ENCODE assay signal across 12 cellular contexts in genomic region chr2:237189799-237190198, GRCh38.
DNase-seq lines count a peak whose midpoint lies in the region; ATAC-seq and TF ChIP-seq lines count a peak whose summit lies in the region.
"Had no signal": no experiment of that assay in that cellular context is flagged by ENCODE, and none has a peak within 500 bp of the region (broad histone marks: within the 10 kb centered on the region; RNA-seq: fewer than 3 reads in every experiment).

No MANE protein-coding gene starts in this region.

- DNase-seq in heart right ventricle (no peak), Right ventricle myocardium superior (no peak), esophagus muscularis mucosa (ENCODE audit: extremely low spot score) (peak; percentile 74), smooth muscle cell (lab: John Stamatoyannopoulos, UW; ENCODE audit: unreplicated experiment) (no peak), GM10266 (ENCODE audit: extremely low spot score) (no peak), HEK293T (ENCODE audit: extremely low spot score) (no peak)
- DNase-seq: CD4-positive, alpha-beta memory T cell; DMS79; GOT3; H9 had no signal

- WGBS in heart right ventricle, 2 donors: 69 to 76% methylated on average over 5 of the region's 5 CpGs
- 84% methylated on average over 5 of the region's 5 CpGs for WGBS in esophagus muscularis mucosa
- 91% methylated on average over 5 of the region's 5 CpGs for WGBS in smooth muscle cell (ENCODE audit: low lambda C conversion rate)

- TF ChIP-seq EP300 in esophagus muscularis mucosa (IDR thresholded peaks at IDR 0.05): no peak

- H3F3A ChIP-seq in smooth muscle cell (ENCODE audit: low read depth): peaks cover 6% of the 10 kb centered on the region

- ATAC-seq in heart right ventricle: peak in 4 of 8 donors; percentile 31 to 64 (median 51)
- no peak for ATAC-seq in Right ventricle myocardium superior (ENCODE audit: poor library complexity)
- no peak for ATAC-seq in GM19324 (IDR thresholded peaks at IDR 0.05; ENCODE audit: low FRiP score, unreplicated experiment)

- intact Hi-C loops in heart right ventricle (cut with DNase I) (no loop called here), Right ventricle myocardium superior (cut with DNase I) (no loop called here), esophagus muscularis mucosa (cut with DNase I) (no loop called here)

- TF ChIP-seq CTCF in heart right ventricle (IDR thresholded peaks at IDR 0.05): no peak
- TF ChIP-seq CTCF in esophagus muscularis mucosa (IDR thresholded peaks at IDR 0.05): no peak
- no peak for TF ChIP-seq CTCF in smooth muscle cell (IDR thresholded peaks at IDR 0.05; ENCODE audit: borderline replicate concordance, insufficient read depth, poor library complexity, severe bottlenecking)
- no peak for TF ChIP-seq CTCF in GM10266 (IDR thresholded peaks at IDR 0.05; ENCODE audit: control insufficient read depth, insufficient read depth, low read depth, missing control alignments)

- H3K9me3 ChIP-seq in heart right ventricle (no peaks in the 10 kb centered on the region), esophagus muscularis mucosa (no peaks in the 10 kb centered on the region), smooth muscle cell (replicated peaks; ENCODE audit: low read depth) (no peaks in the 10 kb centered on the region)

- TF ChIP-seq POLR2A in esophagus muscularis mucosa (IDR thresholded peaks at IDR 0.05; ENCODE audit: low read depth): no peak

- H4K20me1 ChIP-seq in smooth muscle cell (ENCODE audit: low read depth): no peaks in the 10 kb centered on the region

- H3K4me2 ChIP-seq in smooth muscle cell: no peak overlapping the region

- no peak overlapping the region for H2AFZ ChIP-seq in smooth muscle cell (ENCODE audit: low read depth)

- peaks cover 0 to 5% (median 0%) of the 10 kb centered on the region in 7 donors for H3K27me3 ChIP-seq in heart right ventricle
- H3K27me3 ChIP-seq in esophagus muscularis mucosa: no peaks in the 10 kb centered on the region
- no peaks in the 10 kb centered on the region for H3K27me3 ChIP-seq in smooth muscle cell (ENCODE audit: low read depth)

- no peak overlapping the region for H3K9ac ChIP-seq in smooth muscle cell (ENCODE audit: low read depth)

- no peak overlapping the region for H3K4me3 ChIP-seq in heart right ventricle
- H3K4me3 ChIP-seq in esophagus muscularis mucosa: no peak overlapping the region
- no peak overlapping the region for H3K4me3 ChIP-seq in smooth muscle cell

- CTCF ChIA-PET in HEK293T (lab: Yijun Ruan, JAX): no interaction called here

- peaks cover 0 to 25% (median 0%) of the 10 kb centered on the region in 9 donors for H3K4me1 ChIP-seq in heart right ventricle
- H3K4me1 ChIP-seq in esophagus muscularis mucosa: peaks cover 0 to 10% (median 2%) of the 10 kb centered on the region in 4 donors
- peaks cover 21% of the 10 kb centered on the region for H3K4me1 ChIP-seq in smooth muscle cell (ENCODE audit: low read depth)

- peak overlapping the region in 8 of 10 donors; percentile 1 to 82 (median 74) for H3K27ac ChIP-seq in heart right ventricle
- no peak overlapping the region for H3K27ac ChIP-seq in esophagus muscularis mucosa (replicated peaks in 1 of 4)
- peak overlapping the region; percentile 28 for H3K27ac ChIP-seq in smooth muscle cell (ENCODE audit: low read depth)
- H3K27ac ChIP-seq: C4-2B had no signal

- no peaks in the 10 kb centered on the region for H3K36me3 ChIP-seq in heart right ventricle
- H3K36me3 ChIP-seq in esophagus muscularis mucosa: no peaks in the 10 kb centered on the region
- no peaks in the 10 kb centered on the region for H3K36me3 ChIP-seq in smooth muscle cell (ENCODE audit: low read depth)

- H3K79me2 ChIP-seq in smooth muscle cell (ENCODE audit: low read depth): peaks cover 9% of the 10 kb centered on the region

- POLR2A ChIA-PET in HEK293T (lab: Yijun Ruan, JAX): no interaction called here

TF ChIP-seq in HEK293T, 16 proteins besides CTCF, POLR2A, EP300 and RAD21:
- TF ChIP-seq SP1 (IDR thresholded peaks at IDR 0.05): no peak

Comparison
In these comparisons a context has a peak if more than half of its experiments do, and no peak if none do; other contexts are left out.
1. H3K27ac ChIP-seq: peak in heart right ventricle (8 of 10) and smooth muscle cell (single experiment); none in esophagus muscularis mucosa (0 of 4).